Comparison of ENCODE assay signal across 19 cellular contexts in the genomic region with DNA sequence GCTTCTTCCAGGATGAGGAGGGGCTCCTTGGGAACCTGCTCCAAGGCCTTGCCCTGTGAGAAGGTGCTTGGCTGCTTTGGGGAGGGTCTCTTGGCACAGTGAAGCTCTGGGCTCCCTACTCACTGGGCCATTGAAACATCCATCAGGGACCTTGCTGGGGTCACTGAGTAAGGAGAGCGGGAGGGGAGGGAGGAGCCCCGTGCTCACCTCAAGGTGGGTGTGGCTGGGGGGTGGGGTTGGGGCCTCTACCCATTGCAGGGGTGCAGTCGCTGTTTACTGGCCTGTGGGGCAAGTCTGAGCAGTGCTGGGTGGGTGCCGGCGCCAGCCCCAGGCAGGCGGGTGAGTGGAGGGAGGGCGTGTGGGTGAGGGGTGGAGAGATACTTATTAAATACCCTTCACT. TPM values are rescaled to one million over a fixed set of nuclear protein-coding genes. Genes with fewer than 3 reads are reported as not detected.
DNase-seq lines count a peak whose midpoint lies in the region; ATAC-seq, FAIRE-seq and TF ChIP-seq lines count a peak whose summit lies in the region.
"Had no signal": no experiment of that assay in that cellular context is flagged by ENCODE, and none has a peak within 500 bp of the region (broad histone marks: within the 10 kb centered on the region; RNA-seq: fewer than 3 reads in every experiment).

No MANE protein-coding gene starts in this region.

- H3K9ac ChIP-seq in keratinocyte (ENCODE audit: control insufficient read depth, extremely low read depth, insufficient read depth, low read length), result peak overlapping the region; percentile 69

- H3K4me2 ChIP-seq in keratinocyte (ENCODE audit: control insufficient read depth, extremely low read depth, insufficient read depth, low read depth, low read length), result no peak overlapping the region

- TF ChIP-seq EP300 in esophagus muscularis mucosa (IDR thresholded peaks at IDR 0.05), result no peak

- peak overlapping the region; percentile 13 for H3K27ac Mint-ChIP-seq in activated CD8-positive, alpha-beta T cell treated with anti-CD3 and anti-CD28 coated beads for 36 hours
- no peak overlapping the region for H3K27ac Mint-ChIP-seq in activated CD8-positive, alpha-beta T cell treated with anti-CD3 and anti-CD28 coated beads, Interleukin-2, amount 10 ng/mL, durations not matched to agents 7 days and 5 days
- H3K27ac Mint-ChIP-seq in type B pancreatic cell, result peak overlapping the region; percentile 81

- H2AFZ ChIP-seq in keratinocyte (ENCODE audit: control insufficient read depth, low read length), result no peak overlapping the region

- 80% methylated on average over 7 of the region's 7 CpGs for WGBS in esophagus muscularis mucosa

- no peak for FAIRE-seq in keratinocyte (lab: Jason Lieb, UNC)
- FAIRE-seq: endometrium, islet of Langerhans had no signal

- no peak for DNase-seq in activated CD8-positive, alpha-beta T cell treated with anti-CD3 and anti-CD28 coated beads for 36 hours
- DNase-seq in activated CD8-positive, alpha-beta T cell treated with anti-CD3 and anti-CD28 coated beads, Interleukin-2, amount 10 ng/mL, durations not matched to agents 7 days and 5 days, result no peak
- DNase-seq in RWPE2 (ENCODE audit: low spot score) (no peak), keratinocyte (ENCODE audit: low read depth, low spot score) (peak; percentile 74), type B pancreatic cell (ENCODE audit: extremely low spot score, unreplicated experiment) (no peak), esophagus muscularis mucosa (ENCODE audit: extremely low spot score) (no peak), activated gamma-delta T cell (lab: John Stamatoyannopoulos, UW) (no peak)
- DNase-seq: activated CD4-positive, CD25-positive, alpha-beta regulatory T cell; CD8-positive, alpha-beta memory T cell; central memory CD4-positive, alpha-beta T cell; GDM1; KBM-7; NCI-H1092 treated with DMSO at 0.1 percent for 48 hours; NCI-H446; OCI-M1; stimulated activated CD4-positive, alpha-beta T cell treated with anti-CD3 and anti-CD28 coated beads, Interleukin-12 subunit alpha, Interleukin-12 subunit beta, amount 100 ng/mL, for 4 hours had no signal

- no peak for ATAC-seq in activated CD8-positive, alpha-beta T cell treated with anti-CD3 and anti-CD28 coated beads for 36 hours
- ATAC-seq in activated CD8-positive, alpha-beta T cell treated with anti-CD3 and anti-CD28 coated beads, Interleukin-2, amount 10 ng/mL, durations not matched to agents 7 days and 5 days, result no peak
- ATAC-seq in RWPE2 (ENCODE audit: low read depth) (peak; percentile 1; the same call in 2 of the 3 replicates), GM21367 (IDR thresholded peaks at IDR 0.05; ENCODE audit: unreplicated experiment) (no peak)

- no peak for TF ChIP-seq CTCF in activated CD8-positive, alpha-beta T cell treated with anti-CD3 and anti-CD28 coated beads for 36 hours (IDR thresholded peaks at IDR 0.05)
- TF ChIP-seq CTCF in RWPE2 (IDR thresholded peaks at IDR 0.05; ENCODE audit: poor library complexity, severe bottlenecking) (no peak), keratinocyte (optimal IDR thresholded peaks at IDR 0.05 in 1 of 3, IDR thresholded peaks at IDR 0.05 in 1 of 3, conservative IDR thresholded peaks at IDR 0.05 in 1 of 3; ENCODE audit: extremely low read depth in 1 of 3, insufficient read depth in 2 of 3, low read length in 3 of 3) (no peak), type B pancreatic cell (conservative IDR thresholded peaks at IDR 0.05) (no peak), esophagus muscularis mucosa (IDR thresholded peaks at IDR 0.05) (no peak)

- peaks cover 37% of the 10 kb centered on the region for H3K4me1 Mint-ChIP-seq in activated CD8-positive, alpha-beta T cell treated with anti-CD3 and anti-CD28 coated beads for 36 hours (ENCODE audit: low read depth)
- peaks cover 49% of the 10 kb centered on the region for H3K4me1 Mint-ChIP-seq in activated CD8-positive, alpha-beta T cell treated with anti-CD3 and anti-CD28 coated beads, Interleukin-2, amount 10 ng/mL, durations not matched to agents 7 days and 5 days (ENCODE audit: low read depth)
- H3K4me1 Mint-ChIP-seq in type B pancreatic cell (ENCODE audit: unreplicated experiment), result peaks cover 23% of the 10 kb centered on the region

- no peaks in the 10 kb centered on the region for H3K9me3 Mint-ChIP-seq in activated CD8-positive, alpha-beta T cell treated with anti-CD3 and anti-CD28 coated beads for 36 hours
- H3K9me3 Mint-ChIP-seq in activated CD8-positive, alpha-beta T cell treated with anti-CD3 and anti-CD28 coated beads, Interleukin-2, amount 10 ng/mL, durations not matched to agents 7 days and 5 days (ENCODE audit: insufficient read depth), result no peaks in the 10 kb centered on the region
- no peaks in the 10 kb centered on the region for H3K9me3 Mint-ChIP-seq in type B pancreatic cell
- H3K9me3 Mint-ChIP-seq: CD8-positive, alpha-beta memory T cell had no signal

- intact Hi-C loops in activated CD8-positive, alpha-beta T cell treated with anti-CD3 and anti-CD28 coated beads for 36 hours (cut with micrococcal nuclease), result no loop called here
- intact Hi-C loops in esophagus muscularis mucosa (cut with DNase I), result no loop called here

- POLR2A ChIA-PET in activated CD8-positive, alpha-beta T cell treated with anti-CD3 and anti-CD28 coated beads for 36 hours (lab: Charles Lee), result interaction anchor here (1.3 to 2.1 kb wide), 3 partner anchors 10 to 58 kb away, joined by 3 to 12 read pairs (median 4); no protein-coding TSS in a partner anchor
- POLR2A ChIA-PET in activated CD8-positive, alpha-beta T cell treated with anti-CD3 and anti-CD28 coated beads, Interleukin-2, amount 10 ng/mL, durations not matched to agents 7 days and 5 days (lab: Charles Lee), result interaction anchor here (0.8 kb wide), 1 partner anchor 169 kb away, joined by 3 read pairs; no protein-coding TSS in a partner anchor

- H3K27ac ChIP-seq in RWPE2 (ENCODE audit: poor library complexity, severe bottlenecking) (peak overlapping the region; percentile 100), keratinocyte (ENCODE audit: control insufficient read depth, insufficient read depth, low read length) (peak overlapping the region; percentile 94), esophagus muscularis mucosa (replicated peaks in 1 of 4) (peak overlapping the region in 1 of 4 donors; percentile 73)

- no peaks in the 10 kb centered on the region for H3K36me3 Mint-ChIP-seq in activated CD8-positive, alpha-beta T cell treated with anti-CD3 and anti-CD28 coated beads for 36 hours (ENCODE audit: low read depth)
- no peaks in the 10 kb centered on the region for H3K36me3 Mint-ChIP-seq in activated CD8-positive, alpha-beta T cell treated with anti-CD3 and anti-CD28 coated beads, Interleukin-2, amount 10 ng/mL, durations not matched to agents 7 days and 5 days (ENCODE audit: low read depth)
- no peaks in the 10 kb centered on the region for H3K36me3 Mint-ChIP-seq in type B pancreatic cell
- H3K36me3 Mint-ChIP-seq: CD8-positive, alpha-beta memory T cell had no signal

- H4K20me1 ChIP-seq in keratinocyte (ENCODE audit: control insufficient read depth, extremely low read depth, insufficient read depth, low read length), result peaks cover 77% of the 10 kb centered on the region

- TF ChIP-seq POLR2A in esophagus muscularis mucosa (IDR thresholded peaks at IDR 0.05; ENCODE audit: low read depth), result no peak

- H3K79me2 ChIP-seq in keratinocyte (ENCODE audit: control insufficient read depth, insufficient read depth, low read length), result peaks cover 27% of the 10 kb centered on the region

- peaks cover 95% of the 10 kb centered on the region for H3K4me1 ChIP-seq in RWPE2 (ENCODE audit: insufficient read depth, poor library complexity, severe bottlenecking)
- peaks cover 95% of the 10 kb centered on the region for H3K4me1 ChIP-seq in keratinocyte (ENCODE audit: control insufficient read depth, extremely low read depth, insufficient read depth, low read length)
- peaks cover 8 to 49% (median 37%) of the 10 kb centered on the region in 4 donors for H3K4me1 ChIP-seq in esophagus muscularis mucosa

- H3K4me3 ChIP-seq in RWPE2 (ENCODE audit: severe bottlenecking) (no peak overlapping the region), keratinocyte (ENCODE audit: control insufficient read depth in 2 of 3, extremely low read depth in 1 of 3, insufficient read depth in 2 of 3, low read depth in 1 of 3, low read length in 3 of 3) (no peak overlapping the region), esophagus muscularis mucosa (no peak overlapping the region)

- CTCF ChIA-PET in activated CD8-positive, alpha-beta T cell treated with anti-CD3 and anti-CD28 coated beads for 36 hours (lab: Charles Lee), result interaction anchor here (2.1 kb wide), 1 partner anchor 15 kb away, joined by 12 read pairs; no protein-coding TSS in a partner anchor
- CTCF ChIA-PET in activated CD8-positive, alpha-beta T cell treated with anti-CD3 and anti-CD28 coated beads, Interleukin-2, amount 10 ng/mL, durations not matched to agents 7 days and 5 days (lab: Charles Lee), result interaction anchor here (1.9 to 2.9 kb wide), 2 partner anchors 15 to 41 kb away, joined by 13 to 16 read pairs; no protein-coding TSS in a partner anchor

- H3K9me1 ChIP-seq in keratinocyte (ENCODE audit: control insufficient read depth, extremely low read depth, insufficient read depth, low read length), result peaks cover 11% of the 10 kb centered on the region

- H3K9me3 ChIP-seq in RWPE2 (ENCODE audit: severe bottlenecking) (no peaks in the 10 kb centered on the region), keratinocyte (ENCODE audit: control insufficient read depth, low read depth, low read length) (no peaks in the 10 kb centered on the region), esophagus muscularis mucosa (no peaks in the 10 kb centered on the region)

- no peak overlapping the region for H3K4me3 Mint-ChIP-seq in activated CD8-positive, alpha-beta T cell treated with anti-CD3 and anti-CD28 coated beads for 36 hours
- H3K4me3 Mint-ChIP-seq in activated CD8-positive, alpha-beta T cell treated with anti-CD3 and anti-CD28 coated beads, Interleukin-2, amount 10 ng/mL, durations not matched to agents 7 days and 5 days, result no peak overlapping the region
- no peak overlapping the region for H3K4me3 Mint-ChIP-seq in type B pancreatic cell

- dilution Hi-C loops in keratinocyte (cut with MboI; ENCODE audit: extremely low pct_ligation_motif_present, low sequenced_read_pairs), result no loop called here

- no peaks in the 10 kb centered on the region for H3K27me3 Mint-ChIP-seq in activated CD8-positive, alpha-beta T cell treated with anti-CD3 and anti-CD28 coated beads for 36 hours
- no peaks in the 10 kb centered on the region for H3K27me3 Mint-ChIP-seq in activated CD8-positive, alpha-beta T cell treated with anti-CD3 and anti-CD28 coated beads, Interleukin-2, amount 10 ng/mL, durations not matched to agents 7 days and 5 days (ENCODE audit: low read depth)
- H3K27me3 Mint-ChIP-seq in type B pancreatic cell, result no peaks in the 10 kb centered on the region
- H3K27me3 Mint-ChIP-seq: CD8-positive, alpha-beta memory T cell had no signal

- H3K36me3 ChIP-seq in RWPE2 (ENCODE audit: low read depth) (peaks cover 100% of the 10 kb centered on the region), keratinocyte (ENCODE audit: control insufficient read depth in 2 of 2, extremely low read depth in 1 of 2, insufficient read depth in 2 of 2, low read length in 2 of 2) (peaks cover 22 to 88% of the 10 kb centered on the region in 2 experiments), esophagus muscularis mucosa (no peaks in the 10 kb centered on the region)

- no peaks in the 10 kb centered on the region for H3K27me3 ChIP-seq in RWPE2 (ENCODE audit: insufficient read depth, poor library complexity, severe bottlenecking)
- H3K27me3 ChIP-seq in keratinocyte (ENCODE audit: control insufficient read depth, extremely low read depth, insufficient read depth, low read length), result no peaks in the 10 kb centered on the region
- H3K27me3 ChIP-seq in esophagus muscularis mucosa, result no peaks in the 10 kb centered on the region

RNA-seq across cellular contexts. Expression of gene TNS4, which starts 9.9 kb away (rescaled TPM):
- 1 to 10 TPM; 5.8 to 6.3 TPM for total RNA-seq in activated CD8-positive, alpha-beta T cell treated with anti-CD3 and anti-CD28 coated beads for 36 hours
- 1 to 10 TPM; 8.4 to 9.0 TPM for total RNA-seq in activated CD8-positive, alpha-beta T cell treated with anti-CD3 and anti-CD28 coated beads, Interleukin-2, amount 10 ng/mL, durations not matched to agents 7 days and 5 days
- 129 to 171 TPM (median 160 TPM) in 3 replicates for polyA plus RNA-seq in keratinocyte
- polyA plus RNA-seq in keratinocyte (2011; ENCODE audit: low read depth), result 182 TPM
- 162 and 255 TPM in 2 replicates for polyA plus RNA-seq in keratinocyte (2011; cell fraction: cytosol; rRNA removed)
- 758 and 1,104 TPM in 2 replicates for polyA plus RNA-seq in keratinocyte (2011; cell fraction: nucleus; rRNA removed)
- 221 and 630 TPM in 2 replicates for polyA plus RNA-seq in keratinocyte (2012; ENCODE audit: low replicate concordance)
- polyA minus RNA-seq in keratinocyte, result 229 to 1,669 TPM (median 398 TPM) in 3 replicates
- polyA minus RNA-seq in keratinocyte (2011; cell fraction: cytosol; rRNA and poly(A)+ RNA removed), result 367 TPM
- polyA minus RNA-seq in keratinocyte (2011; cell fraction: nucleus; rRNA and poly(A)+ RNA removed), result 523 and 706 TPM in 2 replicates
- total RNA-seq in type B pancreatic cell (ENCODE audit: low replicate concordance), result 1.8 and 2.3 TPM in 2 replicates
- total RNA-seq in esophagus muscularis mucosa, result not detected

RNA-seq across cellular contexts. Expression of gene IGFBP4, which starts 48.2 kb away (rescaled TPM):
- total RNA-seq in activated CD8-positive, alpha-beta T cell treated with anti-CD3 and anti-CD28 coated beads for 36 hours, result 10 to 100 TPM; 10.7 to 11.6 TPM
- 10 to 100 TPM; 28.7 to 28.9 TPM for total RNA-seq in activated CD8-positive, alpha-beta T cell treated with anti-CD3 and anti-CD28 coated beads, Interleukin-2, amount 10 ng/mL, durations not matched to agents 7 days and 5 days
- 6.0 to 13.8 TPM (median 6.8 TPM) in 3 replicates for polyA plus RNA-seq in keratinocyte
- 0.44 TPM for polyA plus RNA-seq in keratinocyte (2011; ENCODE audit: low read depth)
- polyA plus RNA-seq in keratinocyte (2011; cell fraction: cytosol; rRNA removed), result 9.2 and 12.4 TPM in 2 replicates
- 6.5 and 10.0 TPM in 2 replicates for polyA plus RNA-seq in keratinocyte (2011; cell fraction: nucleus; rRNA removed)
- polyA plus RNA-seq in keratinocyte (2012; ENCODE audit: low replicate concordance), result 5.1 and 17.9 TPM in 2 replicates
- polyA minus RNA-seq in keratinocyte, result 6.8 to 30.7 TPM (median 7.6 TPM) in 3 replicates
- 15.9 TPM for polyA minus RNA-seq in keratinocyte (2011; cell fraction: cytosol; rRNA and poly(A)+ RNA removed)
- 3.8 and 6.0 TPM in 2 replicates for polyA minus RNA-seq in keratinocyte (2011; cell fraction: nucleus; rRNA and poly(A)+ RNA removed)
- total RNA-seq in type B pancreatic cell (ENCODE audit: low replicate concordance), result 25.7 and 78.2 TPM in 2 replicates
- total RNA-seq in esophagus muscularis mucosa, result 100 to 1,000 TPM; 258 to 444 (median 268) TPM
